13 cellular contexts compared by ENCODE assay signal in genomic region chr10:33237736-33238624, GRCh38.
DNase-seq lines count a peak whose midpoint lies in the region; ATAC-seq and TF ChIP-seq lines count a peak whose summit lies in the region.
"Had no signal": no experiment of that assay in that cellular context is flagged by ENCODE, and none has a peak within 500 bp of the region (broad histone marks: within the 10 kb centered on the region; RNA-seq: fewer than 3 reads in every experiment).

No MANE protein-coding gene starts in this region.

- no peak for TF ChIP-seq CTCF in astrocyte of the cerebellum (IDR thresholded peaks at IDR 0.05; ENCODE audit: low read depth, low read length, missing control alignments)

- no peaks in the 10 kb centered on the region for H3K27me3 ChIP-seq in HAP-1 (ENCODE audit: low read depth)
- H3K27me3 ChIP-seq: BE2C had no signal

- no peak overlapping the region for H3K4me3 ChIP-seq in astrocyte of the cerebellum (ENCODE audit: low read depth, low read length)
- no peak overlapping the region for H3K4me3 ChIP-seq in HAP-1

- no peaks in the 10 kb centered on the region for H3K9me3 ChIP-seq in HAP-1
- H3K9me3 ChIP-seq: BE2C had no signal

- no peak for TF ChIP-seq POLR2A in erythroblast (IDR thresholded peaks at IDR 0.05; ENCODE audit: low read length)

- peaks cover 29% of the 10 kb centered on the region for H3K4me1 ChIP-seq in HAP-1

- in situ Hi-C loops in astrocyte of the cerebellum (cut with HindIII; ENCODE audit: low sequenced_read_pairs), result no loop called here
- in situ Hi-C loops in HAP-1 (cut with MboI; ENCODE audit: low sequenced_read_pairs), result no loop called here

- no peak for ATAC-seq in HG02981 (IDR thresholded peaks at IDR 0.05; ENCODE audit: unreplicated experiment)
- ATAC-seq: activated T-cell treated with anti-CD3 and anti-CD28 coated beads, Interleukin-2, amount 50 U/mL, for 4 hours; effector memory CD8-positive, alpha-beta T cell had no signal

- DNase-seq in 8988T (peak; percentile 49), HK-2 (ENCODE audit: unreplicated experiment) (peak; percentile 67), astrocyte of the cerebellum (ENCODE audit: low read depth) (peak; percentile 96), iPS-NIHi7 (ENCODE audit: extremely low spot score) (peak; percentile 28), GM19238 (ENCODE audit: insufficient read length, low spot score) (no peak), erythroblast (lab: John Stamatoyannopoulos, UW) (no peak), HAP-1 (ENCODE audit: low spot score in 2 of 2) (no peak)
- DNase-seq: activated T-cell treated with anti-CD3 and anti-CD28 coated beads, Interleukin-2, amount 50 U/mL, for 4 hours; BE2C; effector memory CD8-positive, alpha-beta T cell; NCI-H2081; T-helper 1 cell had no signal

- no peaks in the 10 kb centered on the region; the same call in 1 of the 2 replicates for H3K36me3 ChIP-seq in HAP-1 (replicated peaks)

Comparison
In these comparisons a context has a peak if more than half of its experiments do, and no peak if none do; other contexts are left out.
1. DNase-seq: peak in 8988T (single experiment), HK-2 (single experiment), astrocyte of the cerebellum (single experiment) and iPS-NIHi7 (single experiment); none in GM19238 (single experiment), erythroblast (0 of 2) and HAP-1 (0 of 2).